Comparison of ENCODE assay signal across 8 cellular contexts in the genomic region with DNA sequence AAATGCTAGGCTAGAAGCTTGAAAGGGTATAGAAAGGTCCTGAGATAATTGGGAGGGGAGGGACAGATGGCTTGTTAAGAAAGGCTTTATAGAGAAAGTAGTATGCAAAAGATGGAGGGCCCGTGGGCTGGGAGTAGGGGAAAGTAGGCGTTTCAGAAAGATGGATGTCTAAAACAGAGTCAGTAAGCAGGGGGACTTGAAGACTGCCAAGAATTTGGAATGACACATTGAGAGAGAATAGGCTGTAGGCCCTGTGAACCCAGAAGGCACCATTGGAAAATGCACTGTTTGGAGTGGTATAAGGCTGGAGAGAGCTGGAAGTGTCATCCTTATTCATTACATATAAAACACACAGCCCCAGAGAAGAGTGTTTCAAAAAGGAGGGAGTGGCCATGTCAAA. TPM values are rescaled to one million over a fixed set of nuclear protein-coding genes. Genes with fewer than 3 reads are reported as not detected.
DNase-seq lines count a peak whose midpoint lies in the region; ATAC-seq lines count a peak whose summit lies in the region.

No MANE protein-coding gene starts in this region.

- no CpG with 5 or more reads among the region's 2 CpGs for WGBS in mesendoderm (ENCODE audit: extremely low coverage, insufficient coverage, low lambda C conversion rate)

- H2BK5ac ChIP-seq in mesendoderm (ENCODE audit: low read length), result no peak overlapping the region

- peak overlapping the region; percentile 99 for H3K4me3 ChIP-seq in mesendoderm (ENCODE audit: low read length)

- H3K79me2 ChIP-seq in mesendoderm (ENCODE audit: control insufficient read depth, insufficient read depth, low read length), result peaks cover 34% of the 10 kb centered on the region

- H3K27ac ChIP-seq in mesendoderm (ENCODE audit: low read depth, low read length), result no peak overlapping the region

- no peak overlapping the region for H3K4ac ChIP-seq in mesendoderm (ENCODE audit: low read depth, low read length)

- H3K56ac ChIP-seq in mesendoderm (ENCODE audit: low read length), result peak overlapping the region; percentile 99

- H3K36me3 Mint-ChIP-seq in central memory CD8-positive, alpha-beta T cell (ENCODE audit: insufficient read depth), result peaks cover 42% of the 10 kb centered on the region

- H4K5ac ChIP-seq in mesendoderm (ENCODE audit: low read length), result no peak overlapping the region

- peak in 2 of 3 experiments; percentile 43 to 71 for DNase-seq in NCI-H1417 (lab: John Stamatoyannopoulos, UW)
- DNase-seq in NCI-H1417 treated with DMSO at 0.1 percent for 48 hours (lab: John Stamatoyannopoulos, UW), result no peak
- DNase-seq in NCI-H82 (lab: John Stamatoyannopoulos, UW), result peak; percentile 62
- no peak for DNase-seq in central memory CD8-positive, alpha-beta T cell (ENCODE audit: low spot score in 2 of 2)
- peak; percentile 34 for DNase-seq in mesendoderm
- DNase-seq in CD1c-positive myeloid dendritic cell (ENCODE audit: extremely low spot score), result no peak
- no peak for DNase-seq in superior temporal gyrus (ENCODE audit: extremely low spot score)
- no peak for DNase-seq in NCI-H1694 (lab: John Stamatoyannopoulos, UW)

- H2BK15ac ChIP-seq in mesendoderm (replicated peaks; ENCODE audit: low read depth), result no peak overlapping the region

- peak overlapping the region; percentile 91 for H3K4me3 Mint-ChIP-seq in central memory CD8-positive, alpha-beta T cell

- H3K27me3 ChIP-seq in mesendoderm (ENCODE audit: insufficient read depth, low read length, poor library complexity), result no peaks in the 10 kb centered on the region

- no peaks in the 10 kb centered on the region for H3K9me3 Mint-ChIP-seq in central memory CD8-positive, alpha-beta T cell

- ATAC-seq in central memory CD8-positive, alpha-beta T cell (replicated peaks; ENCODE audit: extremely low read depth, poor library complexity, severe bottlenecking), result no peak

- H3K79me1 ChIP-seq in mesendoderm (ENCODE audit: low read length), result peaks cover 7% of the 10 kb centered on the region

- no peak overlapping the region for H2BK120ac ChIP-seq in mesendoderm (ENCODE audit: low read depth, low read length)

- peak overlapping the region; percentile 96 for H3K9ac ChIP-seq in mesendoderm (ENCODE audit: low read length)

- H3K4me1 Mint-ChIP-seq in central memory CD8-positive, alpha-beta T cell, result peaks cover 50% of the 10 kb centered on the region

- H3K23ac ChIP-seq in mesendoderm (ENCODE audit: low read length), result no peak overlapping the region

- no peaks in the 10 kb centered on the region for H3K27me3 Mint-ChIP-seq in central memory CD8-positive, alpha-beta T cell

- H3K4me2 ChIP-seq in mesendoderm (ENCODE audit: low read length), result peak overlapping the region; percentile 79

- H3K4me1 ChIP-seq in mesendoderm (ENCODE audit: control insufficient read depth, low read depth, low read length), result peaks cover 5% of the 10 kb centered on the region

- no peak overlapping the region for H3K18ac ChIP-seq in mesendoderm (ENCODE audit: low read length)

- H4K8ac ChIP-seq in mesendoderm (ENCODE audit: low read depth, low read length), result no peak overlapping the region

- no peak overlapping the region for H2AK5ac ChIP-seq in mesendoderm (ENCODE audit: low read length)

- peak overlapping the region; percentile 95 for H3K27ac Mint-ChIP-seq in central memory CD8-positive, alpha-beta T cell (ENCODE audit: low read depth)

- peaks cover 2% of the 10 kb centered on the region for H3K36me3 ChIP-seq in mesendoderm (ENCODE audit: control insufficient read depth, insufficient read depth, low read length)

RNA-seq across cellular contexts. Expression of gene PSMG2, which starts 0.9 kb away (rescaled TPM):
- 79.6 TPM for polyA plus RNA-seq in mesendoderm (2013, experiment 1 of 2)
- 77.1 TPM for polyA plus RNA-seq in mesendoderm (2013, experiment 2 of 2)

RNA-seq across cellular contexts. Expression of gene CEP76, which starts 1.2 kb away (rescaled TPM):
- 11.6 TPM for polyA plus RNA-seq in mesendoderm (2013, experiment 1 of 2)
- polyA plus RNA-seq in mesendoderm (2013, experiment 2 of 2), result 11.7 TPM

RNA-seq across cellular contexts. Expression of gene SPIRE1, which starts 45.8 kb away (rescaled TPM):
- 10.2 TPM for polyA plus RNA-seq in mesendoderm (2013, experiment 1 of 2)
- 9.7 TPM for polyA plus RNA-seq in mesendoderm (2013, experiment 2 of 2)

Comparison
In these comparisons a context has a peak if more than half of its experiments do, and no peak if none do; other contexts are left out.
1. DNase-seq: peak in NCI-H1417 (2 of 3), NCI-H82 (single experiment) and mesendoderm (single experiment); none in NCI-H1417 treated with DMSO at 0.1 percent for 48 hours (single experiment), central memory CD8-positive, alpha-beta T cell (0 of 2), CD1c-positive myeloid dendritic cell (single experiment), superior temporal gyrus (single experiment) and NCI-H1694 (single experiment).